20 cellular contexts compared by ENCODE assay signal in genomic region chr7:88431861-88432260, GRCh38.
"Had no signal": no experiment of that assay in that cellular context is flagged by ENCODE, and none has a peak within 500 bp of the region (broad histone marks: within the 10 kb centered on the region; RNA-seq: fewer than 3 reads in every experiment).

No MANE protein-coding gene starts in this region.

- H3K36me3 Mint-ChIP-seq: activated CD4-positive, alpha-beta memory T cell treated with anti-CD3 and anti-CD28 coated beads for 36 hours; activated naive CD8-positive, alpha-beta T cell treated with anti-CD3 and anti-CD28 coated beads for 36 hours; natural killer cell treated with Interleukin-12 subunit alpha and Interleukin-12 subunit beta and Interleukin-15 and Interleukin-18, amount 100 ng/mL, for 72 hours; stimulated activated effector memory CD8-positive, alpha-beta T cell treated with anti-CD3 and anti-CD28 coated beads, Interleukin-12 subunit alpha, Interleukin-12 subunit beta, amount 100 ng/mL, for 72 hours had no signal

- H3K27ac Mint-ChIP-seq: activated CD4-positive, alpha-beta memory T cell treated with anti-CD3 and anti-CD28 coated beads for 36 hours; activated naive CD8-positive, alpha-beta T cell treated with anti-CD3 and anti-CD28 coated beads for 36 hours; endodermal cell; natural killer cell treated with Interleukin-12 subunit alpha and Interleukin-12 subunit beta and Interleukin-15 and Interleukin-18, amount 100 ng/mL, for 72 hours; stimulated activated effector memory CD8-positive, alpha-beta T cell treated with anti-CD3 and anti-CD28 coated beads, Interleukin-12 subunit alpha, Interleukin-12 subunit beta, amount 100 ng/mL, for 72 hours; stimulated activated naive CD8-positive, alpha-beta T cell treated with anti-CD3 and anti-CD28 coated beads, Interleukin-15, amount 100 ng/mL, for 72 hours had no signal

- H3K4me3 Mint-ChIP-seq: activated CD4-positive, alpha-beta memory T cell treated with anti-CD3 and anti-CD28 coated beads for 36 hours; activated naive CD8-positive, alpha-beta T cell treated with anti-CD3 and anti-CD28 coated beads for 36 hours; endodermal cell; natural killer cell treated with Interleukin-12 subunit alpha and Interleukin-12 subunit beta and Interleukin-15 and Interleukin-18, amount 100 ng/mL, for 72 hours; stimulated activated effector memory CD8-positive, alpha-beta T cell treated with anti-CD3 and anti-CD28 coated beads, Interleukin-12 subunit alpha, Interleukin-12 subunit beta, amount 100 ng/mL, for 72 hours; stimulated activated naive CD8-positive, alpha-beta T cell treated with anti-CD3 and anti-CD28 coated beads, Interleukin-15, amount 100 ng/mL, for 72 hours had no signal

- H3K27me3 Mint-ChIP-seq: natural killer cell treated with Interleukin-12 subunit alpha and Interleukin-12 subunit beta and Interleukin-15 and Interleukin-18, amount 100 ng/mL, for 72 hours; stimulated activated naive CD8-positive, alpha-beta T cell treated with anti-CD3 and anti-CD28 coated beads, Interleukin-15, amount 100 ng/mL, for 72 hours had no signal

- H3K9me3 Mint-ChIP-seq: activated CD4-positive, alpha-beta memory T cell treated with anti-CD3 and anti-CD28 coated beads for 36 hours; activated naive CD8-positive, alpha-beta T cell treated with anti-CD3 and anti-CD28 coated beads for 36 hours; endodermal cell; natural killer cell treated with Interleukin-12 subunit alpha and Interleukin-12 subunit beta and Interleukin-15 and Interleukin-18, amount 100 ng/mL, for 72 hours; stimulated activated effector memory CD8-positive, alpha-beta T cell treated with anti-CD3 and anti-CD28 coated beads, Interleukin-12 subunit alpha, Interleukin-12 subunit beta, amount 100 ng/mL, for 72 hours; stimulated activated naive CD8-positive, alpha-beta T cell treated with anti-CD3 and anti-CD28 coated beads, Interleukin-15, amount 100 ng/mL, for 72 hours had no signal

- H3K4me1 Mint-ChIP-seq: activated naive CD8-positive, alpha-beta T cell treated with anti-CD3 and anti-CD28 coated beads for 36 hours; endodermal cell; stimulated activated effector memory CD8-positive, alpha-beta T cell treated with anti-CD3 and anti-CD28 coated beads, Interleukin-12 subunit alpha, Interleukin-12 subunit beta, amount 100 ng/mL, for 72 hours; stimulated activated naive CD8-positive, alpha-beta T cell treated with anti-CD3 and anti-CD28 coated beads, Interleukin-15, amount 100 ng/mL, for 72 hours had no signal

- ATAC-seq: gastroesophageal sphincter; heart left ventricle; natural killer cell treated with Interleukin-12 subunit alpha and Interleukin-12 subunit beta and Interleukin-15 and Interleukin-18, amount 100 ng/mL, for 72 hours; right lobe of liver; stimulated activated effector memory CD8-positive, alpha-beta T cell treated with anti-CD3 and anti-CD28 coated beads, Interleukin-12 subunit alpha, Interleukin-12 subunit beta, amount 100 ng/mL, for 72 hours; stimulated activated naive CD8-positive, alpha-beta T cell treated with anti-CD3 and anti-CD28 coated beads, Interleukin-15, amount 100 ng/mL, for 72 hours had no signal

- DNase-seq: activated CD4-positive, alpha-beta memory T cell treated with anti-CD3 and anti-CD28 coated beads for 36 hours; activated CD4-positive, alpha-beta T cell treated with anti-CD3 and anti-CD28 coated beads for 48 hours; activated CD4-positive, CD25-positive, alpha-beta regulatory T cell; activated naive CD4-positive, alpha-beta T cell treated with Interleukin-2 at 50 U/mL for 16 hours; activated naive CD8-positive, alpha-beta T cell treated with anti-CD3 and anti-CD28 coated beads for 36 hours; activated T-cell treated with anti-CD3 and anti-CD28 coated beads, Interleukin-2, amount 50 U/mL, for 48 hours; amniotic stem cell; cerebellar nuclear complex; cortex of kidney; endodermal cell; esophagus squamous epithelium; heart left ventricle; posterior cingulate gyrus; right lobe of liver; stimulated activated CD4-positive, alpha-beta T cell treated with anti-CD3 and anti-CD28 coated beads, Interleukin-2, amount 100 ng/mL, for 24 hours; stimulated activated naive CD8-positive, alpha-beta T cell treated with anti-CD3 and anti-CD28 coated beads, Interleukin-15, amount 100 ng/mL, for 72 hours; T1000 had no signal
